In genomic region chr1:17755120-17755519, GRCh38 we compare ENCODE assay signal across 14 cellular contexts. TPM values are rescaled to one million over a fixed set of nuclear protein-coding genes. Genes with fewer than 3 reads are reported as not detected.
A peak's percentile ranks its signal among the peaks of the same experiment; 100 is the strongest.
DNase-seq lines count a peak whose midpoint lies in the region; ATAC-seq and TF ChIP-seq lines count a peak whose summit lies in the region.
"Had no signal": no experiment of that assay in that cellular context is flagged by ENCODE, and none has a peak within 500 bp of the region (broad histone marks: within the 10 kb centered on the region; RNA-seq: fewer than 3 reads in every experiment).

A gene with protein sequence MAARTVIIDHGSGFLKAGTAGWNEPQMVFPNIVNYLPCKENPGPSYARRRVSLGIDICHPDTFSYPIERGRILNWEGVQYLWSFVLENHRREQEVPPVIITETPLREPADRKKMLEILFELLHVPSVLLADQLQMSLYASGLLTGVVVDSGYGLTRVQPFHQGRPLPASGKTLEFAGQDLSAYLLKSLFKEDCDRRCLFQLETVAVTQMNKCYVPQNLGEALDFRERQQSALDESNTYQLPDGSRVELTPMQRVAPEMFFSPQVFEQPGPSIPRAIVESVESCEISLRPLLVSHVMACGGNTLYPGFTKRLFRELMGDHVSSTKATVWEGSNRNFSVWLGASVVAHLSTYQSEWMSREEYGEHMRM (plus strand): TSS chr1:17755333. CDS start chr1:17823009, 67,676 bp downstream.

- POLR2A ChIA-PET in MCF 10A (lab: Yijun Ruan, JAX), result no interaction called here

- H3K9me3 ChIP-seq in breast epithelium (peaks cover 38 to 60% of the 10 kb centered on the region in 2 donors), right atrium auricular region (peaks cover 15 to 59% of the 10 kb centered on the region in 2 donors), right cardiac atrium (ENCODE audit: control insufficient read depth, low read length) (peaks cover 7% of the 10 kb centered on the region)

- H3K36me3 ChIP-seq in breast epithelium, result no peaks in the 10 kb centered on the region
- H3K36me3 ChIP-seq in brain microvascular endothelial cell (replicated peaks), result no peaks in the 10 kb centered on the region
- H3K36me3 ChIP-seq in right atrium auricular region, result no peaks in the 10 kb centered on the region

- H3K27ac Mint-ChIP-seq in MCF 10A (ENCODE audit: low read depth, unreplicated experiment), result no peak within 1 kb of the TSS
- no peak within 1 kb of the TSS for H3K27ac Mint-ChIP-seq in T-helper 2 cell treated with Interferon-gamma antibody and Interleukin-4, amounts not matched to agents 5 μg/mL and 100 μg/mL, for 36 hours
- H3K27ac Mint-ChIP-seq: CD14-positive monocyte, nephron had no signal

- in situ Hi-C loops in brain microvascular endothelial cell (cut with HindIII; ENCODE audit: low pct_ligation_motif_present, low sequenced_read_pairs), result no loop called here

- TF ChIP-seq CTCF in MCF 10A (IDR thresholded peaks at IDR 0.05; ENCODE audit: unreplicated experiment) (peak; percentile 15), breast epithelium (IDR thresholded peaks at IDR 0.05) (no peak), brain microvascular endothelial cell (IDR thresholded peaks at IDR 0.05; ENCODE audit: low read depth, low read length, missing control alignments) (peak; percentile 50), right atrium auricular region (IDR thresholded peaks at IDR 0.05) (no peak)

- peaks cover 16% of the 10 kb centered on the region for H3K9me3 Mint-ChIP-seq in MCF 10A (ENCODE audit: unreplicated experiment)
- peaks cover 46% of the 10 kb centered on the region for H3K9me3 Mint-ChIP-seq in T-helper 2 cell treated with Interferon-gamma antibody and Interleukin-4, amounts not matched to agents 5 μg/mL and 100 μg/mL, for 36 hours

- WGBS in right cardiac atrium, result 60% methylated on average over 12 of the region's 12 CpGs

- no peak for TF ChIP-seq POLR2A in breast epithelium (IDR thresholded peaks at IDR 0.05)

- CTCF ChIA-PET in MCF 10A (lab: Yijun Ruan, JAX), result interaction anchor here (0.6 kb wide), 1 partner anchor 417 kb away, joined by 3 read pairs; no protein-coding TSS in a partner anchor

- DNase-seq in MCF 10A (ENCODE audit: unreplicated experiment) (no peak), breast epithelium (ENCODE audit: low spot score in 2 of 2) (no peak), Kasumi-1 (lab: John Stamatoyannopoulos, UW) (peak; percentile 1 to 7), brain microvascular endothelial cell (no peak), right atrium auricular region (ENCODE audit: low spot score) (no peak), right cardiac atrium (no peak)
- DNase-seq in stimulated activated CD8-positive, alpha-beta memory T cell treated with anti-CD3 and anti-CD28 coated beads, Interleukin-4, amount 100 ng/mL, for 48 hours, result peak; percentile 31
- DNase-seq in T-helper 2 cell treated with Interferon-gamma antibody and Interleukin-4, amounts not matched to agents 5 μg/mL and 100 μg/mL, for 36 hours (ENCODE audit: low spot score), result no peak
- DNase-seq: kidney glomerular epithelial cell, NCI-H2081 treated with DMSO at 0.1 percent for 48 hours had no signal

- no peaks in the 10 kb centered on the region for H3K4me1 Mint-ChIP-seq in MCF 10A (ENCODE audit: insufficient read depth, unreplicated experiment)
- no peaks in the 10 kb centered on the region for H3K4me1 Mint-ChIP-seq in T-helper 2 cell treated with Interferon-gamma antibody and Interleukin-4, amounts not matched to agents 5 μg/mL and 100 μg/mL, for 36 hours (ENCODE audit: low read depth)
- H3K4me1 Mint-ChIP-seq: CD14-positive monocyte had no signal

- intact Hi-C loops in MCF 10A (cut with micrococcal nuclease), result no loop called here
- intact Hi-C loops in breast epithelium (cut with DNase I; ENCODE audit: low total_unique reads), result no loop called here
- intact Hi-C loops in right cardiac atrium (cut with DNase I), result no loop called here

- no TSS peak for BruUV-seq in MCF 10A (replicated peaks; lab: Mats Ljungman, UMichigan)

- H3K36me3 Mint-ChIP-seq in MCF 10A (ENCODE audit: insufficient read depth, unreplicated experiment), result no peaks in the 10 kb centered on the region
- no peaks in the 10 kb centered on the region for H3K36me3 Mint-ChIP-seq in T-helper 2 cell treated with Interferon-gamma antibody and Interleukin-4, amounts not matched to agents 5 μg/mL and 100 μg/mL, for 36 hours (ENCODE audit: low read depth)

- no peak within 1 kb of the TSS for H3K4me3 ChIP-seq in breast epithelium
- no peak within 1 kb of the TSS for H3K4me3 ChIP-seq in brain microvascular endothelial cell (ENCODE audit: low read depth, low read length)
- no peak within 1 kb of the TSS for H3K4me3 ChIP-seq in right atrium auricular region
- no peak within 1 kb of the TSS for H3K4me3 ChIP-seq in right cardiac atrium (ENCODE audit: low read length)

- no peak within 1 kb of the TSS for H3K27ac ChIP-seq in breast epithelium
- H3K27ac ChIP-seq in brain microvascular endothelial cell, result no peak within 1 kb of the TSS
- no peak within 1 kb of the TSS for H3K27ac ChIP-seq in right atrium auricular region
- H3K27ac ChIP-seq in right cardiac atrium (ENCODE audit: low read length), result no peak within 1 kb of the TSS

- no peaks in the 10 kb centered on the region for H3K27me3 Mint-ChIP-seq in MCF 10A (ENCODE audit: insufficient read depth, unreplicated experiment)
- no peaks in the 10 kb centered on the region for H3K27me3 Mint-ChIP-seq in T-helper 2 cell treated with Interferon-gamma antibody and Interleukin-4, amounts not matched to agents 5 μg/mL and 100 μg/mL, for 36 hours (ENCODE audit: low read depth)

- no peaks in the 10 kb centered on the region for H3K27me3 ChIP-seq in breast epithelium
- no peaks in the 10 kb centered on the region for H3K27me3 ChIP-seq in brain microvascular endothelial cell (replicated peaks)
- H3K27me3 ChIP-seq in right atrium auricular region, result no peaks in the 10 kb centered on the region
- no peaks in the 10 kb centered on the region for H3K27me3 ChIP-seq in right cardiac atrium (ENCODE audit: control insufficient read depth, insufficient read depth)

- ATAC-seq in right cardiac atrium, result no peak
- ATAC-seq: esophagus mucosa had no signal

- no peak within 1 kb of the TSS for H3K4me3 Mint-ChIP-seq in MCF 10A (ENCODE audit: unreplicated experiment)
- no peak within 1 kb of the TSS for H3K4me3 Mint-ChIP-seq in T-helper 2 cell treated with Interferon-gamma antibody and Interleukin-4, amounts not matched to agents 5 μg/mL and 100 μg/mL, for 36 hours
- H3K4me3 Mint-ChIP-seq: CD14-positive monocyte, nephron had no signal

- no peaks in the 10 kb centered on the region for H3K4me1 ChIP-seq in breast epithelium
- no peaks in the 10 kb centered on the region for H3K4me1 ChIP-seq in right atrium auricular region
- H3K4me1 ChIP-seq in right cardiac atrium (ENCODE audit: control insufficient read depth, insufficient read depth, low read length), result no peaks in the 10 kb centered on the region

RNA-seq across cellular contexts. Expression of the gene that starts here (rescaled TPM):
- total RNA-seq in MCF 10A (2022) (0.23 TPM in 1 of 2 replicates, not detected in the other), breast epithelium (not detected), right atrium auricular region (not detected), right cardiac atrium (not detected)
- polyA plus RNA-seq in right cardiac atrium, result not detected
- total RNA-seq: activated CD8-positive, alpha-beta memory T cell treated with anti-CD3 and anti-CD28 coated beads for 36 hours had no signal
- polyA plus RNA-seq: CD14-positive monocyte had no signal

Comparison
In these comparisons a context has a peak if more than half of its experiments do, and no peak if none do; other contexts are left out.
1. CTCF ChIP-seq: peak in MCF 10A (single experiment) and brain microvascular endothelial cell (single experiment); none in breast epithelium (0 of 3) and right atrium auricular region (0 of 2).
2. DNase-seq: peak in Kasumi-1 (2 of 2) and stimulated activated CD8-positive, alpha-beta memory T cell treated with anti-CD3 and anti-CD28 coated beads, Interleukin-4, amount 100 ng/mL, for 48 hours (single experiment); none in MCF 10A (single experiment), breast epithelium (0 of 2), brain microvascular endothelial cell (single experiment), right atrium auricular region (single experiment), right cardiac atrium (0 of 3) and T-helper 2 cell treated with Interferon-gamma antibody and Interleukin-4, amounts not matched to agents 5 μg/mL and 100 μg/mL, for 36 hours (single experiment).